Comparison of ENCODE assay signal across 21 cellular contexts in genomic region chr5:54176066-54176835, GRCh38.
A peak's percentile ranks its signal among the peaks of the same experiment; 100 is the strongest.
DNase-seq lines count a peak whose midpoint lies in the region; ATAC-seq, FAIRE-seq and TF ChIP-seq lines count a peak whose summit lies in the region.
"Had no signal": no experiment of that assay in that cellular context is flagged by ENCODE, and none has a peak within 500 bp of the region (broad histone marks: within the 10 kb centered on the region; RNA-seq: fewer than 3 reads in every experiment).

No MANE protein-coding gene starts in this region.

- DNase-seq in GM04503 (ENCODE audit: low read depth) (peak; percentile 53), astrocyte of the hippocampus (ENCODE audit: low read depth, low spot score) (peak; percentile 10), medulla oblongata (ENCODE audit: extremely low spot score) (peak; percentile 72), renal cortical epithelial cell (ENCODE audit: low read depth) (peak; percentile 12), H54 (ENCODE audit: insufficient read length, low spot score) (no peak), SIG-M5 (lab: John Stamatoyannopoulos, UW) (no peak)
- DNase-seq: CD4-positive, alpha-beta T cell; COR-L47; DMS153; KG1; NCI-H1092; NCI-H1436 treated with DMSO at 0.1 percent for 48 hours; NCI-H2029; NCI-H2227 treated with DMSO at 0.1 percent for 48 hours; NCI-H510A treated with DMSO at 0.1 percent for 48 hours; NCI-H748 treated with DMSO at 0.1 percent for 48 hours had no signal

- FAIRE-seq in H54 (lab: Jason Lieb, UNC) = no peak
- FAIRE-seq: A549 had no signal

- no peak for TF ChIP-seq POLR2A in H54 (IDR thresholded peaks at IDR 0.05; ENCODE audit: low read depth, low read length)

- ATAC-seq in GM19463 (IDR thresholded peaks at IDR 0.05; ENCODE audit: unreplicated experiment) = no peak
- no peak for ATAC-seq in GM18858 (IDR thresholded peaks at IDR 0.05; ENCODE audit: unreplicated experiment)
- ATAC-seq: A549, HCT116, SK-N-SH treated with all-trans-retinoic acid at 6 μM for 48 hours had no signal

Comparison
In these comparisons a context has a peak if more than half of its experiments do, and no peak if none do; other contexts are left out.
1. DNase-seq: peak in GM04503 (single experiment), astrocyte of the hippocampus (single experiment), medulla oblongata (single experiment) and renal cortical epithelial cell (single experiment); none in H54 (single experiment) and SIG-M5 (single experiment).